Comparison of ENCODE assay signal across 14 cellular contexts in genomic region chr4:147110968-147111367, GRCh38.
DNase-seq lines count a peak whose midpoint lies in the region; ATAC-seq and TF ChIP-seq lines count a peak whose summit lies in the region.
"Had no signal": no experiment of that assay in that cellular context is flagged by ENCODE, and none has a peak within 500 bp of the region (broad histone marks: within the 10 kb centered on the region; RNA-seq: fewer than 3 reads in every experiment).

No MANE protein-coding gene starts in this region.

- no peak for TF ChIP-seq POLR2A in upper lobe of left lung (IDR thresholded peaks at IDR 0.05)

- TF ChIP-seq CTCF in left ventricle myocardium inferior (IDR thresholded peaks at IDR 0.05; ENCODE audit: borderline replicate concordance) (peak; percentile 45), upper lobe of left lung (IDR thresholded peaks at IDR 0.05) (no peak)

- TF ChIP-seq EP300 in upper lobe of left lung (IDR thresholded peaks at IDR 0.05) = no peak

- H3K27ac ChIP-seq in left ventricle myocardium inferior (replicated peaks) (no peak overlapping the region), upper lobe of left lung (no peak overlapping the region)
- H3K27ac ChIP-seq: upper lobe of right lung had no signal

- no peak for DNase-seq in left ventricle myocardium inferior
- no peak for DNase-seq in Right ventricle myocardium superior
- DNase-seq in amniotic epithelial cell (ENCODE audit: low read depth) = peak; percentile 37
- DNase-seq in iPS-NIHi11 (ENCODE audit: low spot score) = peak; percentile 29
- DNase-seq in upper lobe of left lung = no peak
- DNase-seq: activated CD8-positive, alpha-beta memory T cell treated with anti-CD3 and anti-CD28 coated beads, Interleukin-2, amount 50 U/mL, for 4 hours; effector memory CD4-positive, alpha-beta T cell; EL; MG63; NCI-H2227 treated with DMSO at 0.1 percent for 48 hours; upper lobe of right lung had no signal

- H3K36me3 ChIP-seq in left ventricle myocardium inferior (no peaks in the 10 kb centered on the region), upper lobe of left lung (no peaks in the 10 kb centered on the region)
- H3K36me3 ChIP-seq: MG63, upper lobe of right lung had no signal

- H3K4me1 ChIP-seq in left ventricle myocardium inferior (no peaks in the 10 kb centered on the region), upper lobe of left lung (no peaks in the 10 kb centered on the region)
- H3K4me1 ChIP-seq: upper lobe of right lung had no signal

- ATAC-seq in Right ventricle myocardium superior (ENCODE audit: poor library complexity) = no peak
- ATAC-seq in GM21390 (IDR thresholded peaks at IDR 0.05; ENCODE audit: unreplicated experiment) = no peak
- no peak for ATAC-seq in GM18520 (IDR thresholded peaks at IDR 0.05; ENCODE audit: unreplicated experiment)
- no peak for ATAC-seq in GM18907 (IDR thresholded peaks at IDR 0.05; ENCODE audit: unreplicated experiment)
- no peak for ATAC-seq in upper lobe of left lung (ENCODE audit: low FRiP score in 2 of 2)
- ATAC-seq: upper lobe of right lung had no signal

- H3K4me3 ChIP-seq in left ventricle myocardium inferior (no peak overlapping the region), upper lobe of left lung (no peak overlapping the region)
- H3K4me3 ChIP-seq: MG63, upper lobe of right lung had no signal

- H3K27me3 ChIP-seq in left ventricle myocardium inferior (ENCODE audit: low read depth) (no peaks in the 10 kb centered on the region), upper lobe of left lung (no peaks in the 10 kb centered on the region)
- H3K27me3 ChIP-seq: MG63, upper lobe of right lung had no signal

- H3K9me3 ChIP-seq in left ventricle myocardium inferior (replicated peaks) (peaks cover 17% of the 10 kb centered on the region), upper lobe of left lung (peaks cover 0 to 4% (median 0%) of the 10 kb centered on the region in 4 donors)
- H3K9me3 ChIP-seq: MG63, upper lobe of right lung had no signal

- intact Hi-C loops in left ventricle myocardium inferior (cut with micrococcal nuclease) = no loop called here
- intact Hi-C loops in Right ventricle myocardium superior (cut with DNase I) = loop anchor here (5.0 kb wide), 1 partner anchor 476 kb away; no protein-coding TSS in a partner anchor

Comparison
In these comparisons a context has a peak if more than half of its experiments do, and no peak if none do; other contexts are left out.
1. DNase-seq: peak in amniotic epithelial cell (single experiment) and iPS-NIHi11 (single experiment); none in left ventricle myocardium inferior (single experiment), Right ventricle myocardium superior (single experiment) and upper lobe of left lung (0 of 2).